ENCODE assay signal across 1 cellular context in the genomic region with DNA sequence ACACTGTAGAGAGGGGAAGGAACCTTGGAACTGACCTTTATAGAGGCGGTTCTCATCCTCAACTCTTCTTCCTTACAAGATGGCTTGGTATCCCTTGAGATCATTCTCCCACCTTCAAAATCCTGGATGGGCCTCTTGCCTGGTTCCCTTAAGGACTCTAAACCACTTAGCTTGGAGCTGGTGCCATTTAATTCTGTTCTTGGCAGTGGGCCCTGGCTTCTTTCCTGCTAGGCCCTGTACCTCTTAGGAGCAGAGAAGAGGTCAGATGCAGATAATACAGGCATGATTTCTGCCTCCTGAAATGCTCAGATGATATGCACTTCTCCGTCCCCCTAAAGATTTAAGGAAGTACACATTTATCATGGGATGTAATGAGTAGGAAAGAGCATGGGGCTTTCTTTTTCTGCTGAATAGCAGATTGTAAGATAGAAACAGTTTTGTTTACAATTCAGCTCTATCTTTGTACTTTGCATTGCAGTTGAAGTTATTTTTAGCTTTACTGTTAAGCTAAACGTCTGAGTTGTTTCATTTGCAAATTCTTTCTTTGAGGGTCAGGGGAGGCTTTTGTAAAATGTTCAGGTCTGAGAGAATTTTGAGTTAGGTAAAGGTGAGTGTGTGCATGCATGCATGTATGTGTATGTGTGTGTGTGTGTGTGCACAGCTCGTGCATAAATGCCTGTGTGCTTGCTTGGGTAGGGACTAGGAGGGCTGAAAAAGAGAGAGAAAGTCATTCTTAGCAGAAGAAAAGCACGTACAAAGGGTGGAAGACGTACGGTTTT.
TF ChIP-seq lines count a peak whose summit lies in the region.

No MANE protein-coding gene starts in this region.

TF ChIP-seq in GM12878, 131 proteins besides CTCF, POLR2A, EP300 and RAD21 (continued from another document):
- 0 out of 3 replicates have a peak, but pooled peaks have one; percentile 20 for TF ChIP-seq POU2F2 (IDR thresholded peaks at IDR 0.05; ENCODE audit: borderline replicate concordance, low read depth, low read length)
- TF ChIP-seq CREM (IDR thresholded peaks at IDR 0.05; ENCODE audit: low read depth): 0 out of 2 replicates have a peak, but pooled peaks have one; percentile 12
- no peak for TF ChIP-seq NR2F1 (conservative IDR thresholded peaks at IDR 0.05)
